ENCODE assay signal across 12 cellular contexts in the genomic region with DNA sequence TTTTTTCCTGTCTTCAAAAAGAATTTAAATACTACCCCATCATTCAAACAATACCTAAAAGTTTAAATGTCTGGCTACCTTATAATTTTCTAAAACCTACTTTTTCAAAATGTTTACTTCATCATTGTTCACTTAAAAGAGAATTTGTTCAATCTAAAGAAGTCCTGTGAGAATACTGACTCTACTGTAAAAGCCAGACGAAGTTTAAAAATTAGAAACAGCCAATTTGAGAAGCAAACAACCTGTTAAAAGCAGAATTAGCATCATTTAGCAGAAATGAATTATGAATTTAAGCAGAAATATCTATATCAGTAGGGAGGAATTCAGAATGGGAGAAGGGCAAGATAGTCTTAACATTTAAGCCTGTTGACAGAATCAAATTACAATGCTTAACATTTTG. TPM values are rescaled to one million over a fixed set of nuclear protein-coding genes. Genes with fewer than 3 reads are reported as not detected.
DNase-seq lines count a peak whose midpoint lies in the region; ATAC-seq and TF ChIP-seq lines count a peak whose summit lies in the region.
"Had no signal": no experiment of that assay in that cellular context is flagged by ENCODE, and none has a peak within 500 bp of the region (broad histone marks: within the 10 kb centered on the region; RNA-seq: fewer than 3 reads in every experiment).

No MANE protein-coding gene starts in this region.

- H3K9me3 ChIP-seq in AG04450 (ENCODE audit: control insufficient read depth, insufficient read depth, low read length) (no peaks in the 10 kb centered on the region), SJSA1 (replicated peaks) (no peaks in the 10 kb centered on the region)

- TF ChIP-seq CTCF in AG04450 (IDR thresholded peaks at IDR 0.05; ENCODE audit: low read depth, low read length) (no peak), glutamatergic neuron (IDR thresholded peaks at IDR 0.05; ENCODE audit: partially characterized antibody, unreplicated experiment) (no peak)

- CTCF ChIA-PET in AG04450 (lab: Charles Lee), result no interaction called here

- H3K4me3 ChIP-seq in AG04450 (ENCODE audit: low read depth, low read length), result peak overlapping the region; percentile 92
- H3K4me3 ChIP-seq in GM08714 (ENCODE audit: low read length), result peak overlapping the region; percentile 79; the same call in 1 of the 2 replicates
- H3K4me3 ChIP-seq in SJSA1, result peak overlapping the region; percentile 63

- H3K27ac ChIP-seq in AG04450 (ENCODE audit: low read depth, low read length) (no peak overlapping the region), SJSA1 (peak overlapping the region; percentile 98), substantia nigra (ENCODE audit: low read depth, low read length, poor library complexity, severe bottlenecking) (no peak overlapping the region)

- DNase-seq in AG04450 (ENCODE audit: low read depth, low spot score), result no peak
- no peak for DNase-seq in SJSA1 (ENCODE audit: low read depth in 1 of 2, low spot score in 2 of 2)
- no peak for DNase-seq in glutamatergic neuron
- DNase-seq in left lobe of liver (ENCODE audit: low spot score), result no peak
- DNase-seq in substantia nigra (lab: John Stamatoyannopoulos, UW), result no peak
- DNase-seq in kidney glomerular epithelial cell (lab: John Stamatoyannopoulos, UW), result no peak
- DNase-seq: natural killer cell; NCI-H2081; Right ventricle myocardium superior; stimulated activated naive CD4-positive, alpha-beta T cell treated with Interleukin-2 at 50 U/mL for 16 hours had no signal

- H3K27ac Mint-ChIP-seq in glutamatergic neuron (ENCODE audit: unreplicated experiment), result peak overlapping the region; percentile 6
- H3K27ac Mint-ChIP-seq: natural killer cell had no signal

- H3K27me3 Mint-ChIP-seq in glutamatergic neuron (ENCODE audit: unreplicated experiment), result no peaks in the 10 kb centered on the region

- peaks cover 12% of the 10 kb centered on the region for H3K4me1 Mint-ChIP-seq in glutamatergic neuron (ENCODE audit: low read depth, unreplicated experiment)

- peaks cover 37% of the 10 kb centered on the region for H3K36me3 ChIP-seq in SJSA1

- no peaks in the 10 kb centered on the region for H3K36me3 Mint-ChIP-seq in glutamatergic neuron (ENCODE audit: unreplicated experiment)
- H3K36me3 Mint-ChIP-seq: natural killer cell had no signal

- H3K27me3 ChIP-seq in AG04450 (ENCODE audit: control insufficient read depth, insufficient read depth, low read length) (no peaks in the 10 kb centered on the region), SJSA1 (replicated peaks) (no peaks in the 10 kb centered on the region)

- POLR2A ChIA-PET in AG04450 (lab: Yijun Ruan, JAX), result interaction anchor here (0.6 to 1.2 kb wide), 2 partner anchors 46 to 595 kb away, joined by 4 to 10 read pairs; partner anchors contain the start of gene TRIM37

- H3K9me3 Mint-ChIP-seq in glutamatergic neuron (ENCODE audit: unreplicated experiment), result peaks cover 3% of the 10 kb centered on the region
- H3K9me3 Mint-ChIP-seq: natural killer cell had no signal

- H3K4me1 ChIP-seq in SJSA1 (replicated peaks), result peaks cover 28% of the 10 kb centered on the region

- no peak for ATAC-seq in left lobe of liver
- ATAC-seq in HG03108 (IDR thresholded peaks at IDR 0.05; ENCODE audit: unreplicated experiment), result no peak
- ATAC-seq: natural killer cell had no signal

- no peak overlapping the region for H3K4me3 Mint-ChIP-seq in glutamatergic neuron (ENCODE audit: unreplicated experiment)
- H3K4me3 Mint-ChIP-seq: natural killer cell had no signal

RNA-seq across cellular contexts. Expression of gene SKA2, which starts 2.1 kb away (rescaled TPM):
- 32.4 and 45.4 TPM in 2 replicates for polyA plus RNA-seq in AG04450 (2011; rRNA removed)
- polyA minus RNA-seq in AG04450 (2011; rRNA and poly(A)+ RNA removed), result 17.1 and 29.0 TPM in 2 replicates
- total RNA-seq in SJSA1 (2014; rRNA removed; shearing (Covaris generic)), result 332 and 622 TPM in 2 replicates
- total RNA-seq in glutamatergic neuron (ENCODE audit: unreplicated experiment) (65.9 TPM), left lobe of liver (10.9 TPM)

RNA-seq across cellular contexts. Expression of gene PRR11, which starts 2.6 kb away (rescaled TPM):
- polyA plus RNA-seq in AG04450 (2011; rRNA removed), result 15.0 and 20.2 TPM in 2 replicates
- polyA minus RNA-seq in AG04450 (2011; rRNA and poly(A)+ RNA removed), result 16.4 and 21.2 TPM in 2 replicates
- 40.6 and 51.2 TPM in 2 replicates for total RNA-seq in SJSA1 (2014; rRNA removed; shearing (Covaris generic))
- total RNA-seq in glutamatergic neuron (ENCODE audit: unreplicated experiment) (9.6 TPM), left lobe of liver (0.53 TPM)

RNA-seq across cellular contexts. Expression of gene TRIM37, which starts 46.2 kb away (rescaled TPM):
- 29.1 and 34.8 TPM in 2 replicates for polyA plus RNA-seq in AG04450 (2011; rRNA removed)
- polyA minus RNA-seq in AG04450 (2011; rRNA and poly(A)+ RNA removed), result 55.4 and 60.7 TPM in 2 replicates
- 68.1 and 87.2 TPM in 2 replicates for total RNA-seq in SJSA1 (2014; rRNA removed; shearing (Covaris generic))
- total RNA-seq in glutamatergic neuron (ENCODE audit: unreplicated experiment) (35.6 TPM), left lobe of liver (11.2 TPM)

RNA-seq across cellular contexts. Expression of gene SMG8, which starts 56.9 kb away (rescaled TPM):
- 15.7 and 16.6 TPM in 2 replicates for polyA plus RNA-seq in AG04450 (2011; rRNA removed)
- polyA minus RNA-seq in AG04450 (2011; rRNA and poly(A)+ RNA removed), result 12.8 and 15.7 TPM in 2 replicates
- total RNA-seq in SJSA1 (2014; rRNA removed; shearing (Covaris generic)), result 19.8 and 34.5 TPM in 2 replicates
- total RNA-seq in glutamatergic neuron (ENCODE audit: unreplicated experiment) (19.4 TPM), left lobe of liver (5.0 TPM)
